In genomic region chr9:129584136-129584535, GRCh38 we compare ENCODE assay signal across 8 cellular contexts. TPM values are rescaled to one million over a fixed set of nuclear protein-coding genes. Genes with fewer than 3 reads are reported as not detected.
DNase-seq lines count a peak whose midpoint lies in the region; ATAC-seq and TF ChIP-seq lines count a peak whose summit lies in the region.

No MANE protein-coding gene starts in this region.

- POLR2A ChIA-PET in CD8-positive, alpha-beta T cell (lab: Charles Lee): no interaction called here
- POLR2A ChIA-PET in activated CD8-positive, alpha-beta T cell treated with anti-CD3 and anti-CD28 coated beads, Interleukin-2, amount 10 ng/mL, durations not matched to agents 7 days and 5 days (lab: Charles Lee): no interaction called here

- intact Hi-C loops in CD8-positive, alpha-beta T cell (cut with DNase I, micrococcal nuclease): no loop called here

- CTCF ChIA-PET in CD8-positive, alpha-beta T cell (lab: Charles Lee): interaction anchor here (0.8 to 1.2 kb wide), 3 partner anchors 12 to 201 kb away, joined by 3 to 4 read pairs (median 3); partner anchors contain the start of gene ASB6
- CTCF ChIA-PET in activated CD8-positive, alpha-beta T cell treated with anti-CD3 and anti-CD28 coated beads, Interleukin-2, amount 10 ng/mL, durations not matched to agents 7 days and 5 days (lab: Charles Lee): interaction anchor here (0.8 to 2.3 kb wide), 7 partner anchors 9 to 442 kb away, joined by 3 to 7 read pairs (median 4); no protein-coding TSS in a partner anchor

- no peak overlapping the region for H3K27ac ChIP-seq in CD8-positive, alpha-beta T cell (ENCODE audit: low read depth, low read length)
- no peak overlapping the region for H3K27ac ChIP-seq in thoracic aorta

- peak; percentile 37 for ATAC-seq in CD8-positive, alpha-beta T cell
- peak; percentile 53 for ATAC-seq in GM21737 (IDR thresholded peaks at IDR 0.05; ENCODE audit: unreplicated experiment)
- ATAC-seq in activated CD8-positive, alpha-beta T cell treated with anti-CD3 and anti-CD28 coated beads, Interleukin-2, amount 10 ng/mL, durations not matched to agents 7 days and 5 days: peak; percentile 21
- peak; percentile 84 for ATAC-seq in thoracic aorta (ENCODE audit: insufficient number of reproducible peaks, low FRiP score, low read depth)
- no peak for ATAC-seq in GM19395 (IDR thresholded peaks at IDR 0.05; ENCODE audit: unreplicated experiment)

- DNase-seq in CD8-positive, alpha-beta T cell: peak; percentile 25 to 71 (median 57)
- peak; percentile 59 for DNase-seq in NCI-H69 (lab: John Stamatoyannopoulos, UW)
- DNase-seq in activated CD8-positive, alpha-beta T cell treated with anti-CD3 and anti-CD28 coated beads, Interleukin-2, amount 10 ng/mL, durations not matched to agents 7 days and 5 days: peak; percentile 86
- DNase-seq in epidermal melanocyte (ENCODE audit: insufficient read length, low spot score): peak; percentile 88
- DNase-seq in myocyte (ENCODE audit: low read depth): peak; percentile 66
- DNase-seq in thoracic aorta (ENCODE audit: low spot score): no peak

- H3K4me1 ChIP-seq in CD8-positive, alpha-beta T cell (ENCODE audit: insufficient read depth, low read length): peaks cover 37% of the 10 kb centered on the region
- H3K4me1 ChIP-seq in thoracic aorta (ENCODE audit: control insufficient read depth in 1 of 2, low read depth in 2 of 2): peaks cover 4 to 11% of the 10 kb centered on the region in 2 donors

- H3K36me3 Mint-ChIP-seq in CD8-positive, alpha-beta T cell: no peaks in the 10 kb centered on the region
- H3K36me3 Mint-ChIP-seq in activated CD8-positive, alpha-beta T cell treated with anti-CD3 and anti-CD28 coated beads, Interleukin-2, amount 10 ng/mL, durations not matched to agents 7 days and 5 days (ENCODE audit: low read depth): no peaks in the 10 kb centered on the region

- H3K27me3 ChIP-seq in CD8-positive, alpha-beta T cell (ENCODE audit: insufficient read depth, low read length): no peaks in the 10 kb centered on the region
- no peaks in the 10 kb centered on the region for H3K27me3 ChIP-seq in thoracic aorta (replicated peaks; ENCODE audit: insufficient read depth)

- H3K4me3 ChIP-seq in CD8-positive, alpha-beta T cell (ENCODE audit: low read depth, low read length): no peak overlapping the region
- no peak overlapping the region for H3K4me3 ChIP-seq in thoracic aorta

- no peaks in the 10 kb centered on the region for H3K27me3 Mint-ChIP-seq in CD8-positive, alpha-beta T cell (ENCODE audit: low read depth)
- H3K27me3 Mint-ChIP-seq in activated CD8-positive, alpha-beta T cell treated with anti-CD3 and anti-CD28 coated beads, Interleukin-2, amount 10 ng/mL, durations not matched to agents 7 days and 5 days (ENCODE audit: low read depth): peaks cover 5% of the 10 kb centered on the region

- TF ChIP-seq CTCF in CD8-positive, alpha-beta T cell (IDR thresholded peaks at IDR 0.05): no peak
- no peak for TF ChIP-seq CTCF in thoracic aorta (IDR thresholded peaks at IDR 0.05)

- H3K4me3 Mint-ChIP-seq in CD8-positive, alpha-beta T cell: no peak overlapping the region
- no peak overlapping the region for H3K4me3 Mint-ChIP-seq in activated CD8-positive, alpha-beta T cell treated with anti-CD3 and anti-CD28 coated beads, Interleukin-2, amount 10 ng/mL, durations not matched to agents 7 days and 5 days

- peak overlapping the region; percentile 52 for H3K27ac Mint-ChIP-seq in CD8-positive, alpha-beta T cell
- peak overlapping the region; percentile 93 for H3K27ac Mint-ChIP-seq in activated CD8-positive, alpha-beta T cell treated with anti-CD3 and anti-CD28 coated beads, Interleukin-2, amount 10 ng/mL, durations not matched to agents 7 days and 5 days

- H3K36me3 ChIP-seq in CD8-positive, alpha-beta T cell (ENCODE audit: insufficient read depth, low read length): no peaks in the 10 kb centered on the region
- H3K36me3 ChIP-seq in thoracic aorta: no peaks in the 10 kb centered on the region

- H3K9me3 ChIP-seq in CD8-positive, alpha-beta T cell (ENCODE audit: low read length): no peaks in the 10 kb centered on the region
- no peaks in the 10 kb centered on the region for H3K9me3 ChIP-seq in thoracic aorta

- H3K9me3 Mint-ChIP-seq in CD8-positive, alpha-beta T cell: no peaks in the 10 kb centered on the region
- no peaks in the 10 kb centered on the region for H3K9me3 Mint-ChIP-seq in activated CD8-positive, alpha-beta T cell treated with anti-CD3 and anti-CD28 coated beads, Interleukin-2, amount 10 ng/mL, durations not matched to agents 7 days and 5 days (ENCODE audit: insufficient read depth)

- H3K4me1 Mint-ChIP-seq in CD8-positive, alpha-beta T cell (ENCODE audit: low read depth): peaks cover 47% of the 10 kb centered on the region
- peaks cover 92% of the 10 kb centered on the region for H3K4me1 Mint-ChIP-seq in activated CD8-positive, alpha-beta T cell treated with anti-CD3 and anti-CD28 coated beads, Interleukin-2, amount 10 ng/mL, durations not matched to agents 7 days and 5 days (ENCODE audit: low read depth)

RNA-seq across cellular contexts. Expression of gene C9orf50, which starts 36.8 kb away (rescaled TPM):
- total RNA-seq in CD8-positive, alpha-beta T cell: under 1 TPM in 1 of 2 experiments, not detected in 1; 0.19 TPM
- not detected for total RNA-seq in activated CD8-positive, alpha-beta T cell treated with anti-CD3 and anti-CD28 coated beads, Interleukin-2, amount 10 ng/mL, durations not matched to agents 7 days and 5 days
- total RNA-seq in myocyte (not detected in 2 replicates), thoracic aorta (not detected)
- 0.34 TPM for polyA plus RNA-seq in myocyte (2012)

RNA-seq across cellular contexts. Expression of gene NTMT1, which starts 41.8 kb away (rescaled TPM):
- total RNA-seq in CD8-positive, alpha-beta T cell: 10 to 100 TPM; 48.1 to 51.1 TPM
- total RNA-seq in activated CD8-positive, alpha-beta T cell treated with anti-CD3 and anti-CD28 coated beads, Interleukin-2, amount 10 ng/mL, durations not matched to agents 7 days and 5 days: 10 to 100 TPM; 36.2 to 39.2 TPM
- total RNA-seq in myocyte (30.9 and 35.9 TPM in 2 replicates), thoracic aorta (10 to 100 TPM; 16.9 to 27.2 TPM)
- polyA plus RNA-seq in myocyte (2012): 62.9 TPM

RNA-seq across cellular contexts. Expression of gene ASB6, which starts 57.8 kb away (rescaled TPM):
- total RNA-seq in CD8-positive, alpha-beta T cell: 10 to 100 TPM; 39.9 to 42.0 TPM
- total RNA-seq in activated CD8-positive, alpha-beta T cell treated with anti-CD3 and anti-CD28 coated beads, Interleukin-2, amount 10 ng/mL, durations not matched to agents 7 days and 5 days: 10 to 100 TPM; 25.4 to 27.7 TPM
- total RNA-seq in myocyte (14.3 and 17.4 TPM in 2 replicates), thoracic aorta (10 to 100 TPM; 23.0 to 31.0 TPM)
- polyA plus RNA-seq in myocyte (2012): 17.6 TPM
